In the genomic region with DNA sequence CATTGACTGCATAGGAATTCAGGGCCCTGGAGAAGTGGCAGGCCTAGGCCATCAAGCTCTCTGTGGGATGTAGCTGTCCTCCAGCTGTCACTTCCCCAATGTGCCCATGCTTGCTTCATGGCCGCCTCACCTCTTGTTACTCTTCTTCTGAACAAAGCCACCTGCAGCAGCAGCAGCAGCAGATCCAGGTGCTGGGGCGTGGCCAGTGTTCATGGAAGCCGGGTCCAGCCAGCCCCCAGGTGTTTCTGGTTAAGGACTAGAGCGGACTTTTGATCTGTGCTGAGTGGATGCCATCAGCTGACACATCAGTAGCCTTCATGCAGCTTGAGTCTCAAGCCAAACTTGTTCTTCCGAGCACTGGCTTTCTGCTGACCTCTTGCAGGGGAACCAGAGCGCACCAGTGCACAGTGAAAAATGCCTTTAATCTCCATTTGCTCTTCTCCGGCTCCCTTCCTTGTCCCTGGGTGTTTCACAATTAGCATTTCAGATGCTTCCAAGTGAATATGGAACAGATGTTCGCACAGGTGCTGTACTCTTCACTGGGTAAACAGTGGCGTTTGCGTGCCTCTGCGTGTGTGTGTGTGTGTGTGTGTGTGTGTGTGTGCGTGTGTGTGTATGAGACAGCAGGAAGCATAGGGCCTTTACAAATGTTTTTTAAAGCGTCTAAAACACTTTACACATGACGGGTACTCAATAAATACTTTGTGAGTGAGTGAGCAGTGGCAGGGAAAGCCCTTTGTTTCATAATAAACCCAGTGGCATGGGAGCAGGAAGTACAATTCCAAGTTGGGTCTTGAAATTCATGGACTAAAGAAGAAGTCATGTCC, we compare ENCODE assay signal across 8 cellular contexts. TPM values are rescaled to one million over a fixed set of nuclear protein-coding genes. Genes with fewer than 3 reads are reported as not detected.
A peak's percentile ranks its signal among the peaks of the same experiment; 100 is the strongest.
DNase-seq lines count a peak whose midpoint lies in the region; TF ChIP-seq lines count a peak whose summit lies in the region.

No MANE protein-coding gene starts in this region.

- no peak overlapping the region for H3K4me3 Mint-ChIP-seq in activated CD4-positive, alpha-beta memory T cell treated with anti-CD3 and anti-CD28 coated beads for 36 hours

- H3K27ac ChIP-seq in caudate nucleus (ENCODE audit: low read depth, low read length) (peak overlapping the region; percentile 72), muscle layer of duodenum (ENCODE audit: low read length) (peak overlapping the region; percentile 62), testis (peak overlapping the region in 1 of 2 donors; percentile 2)

- intact Hi-C loops in activated CD4-positive, alpha-beta memory T cell treated with anti-CD3 and anti-CD28 coated beads for 36 hours (cut with micrococcal nuclease): no loop called here
- intact Hi-C loops in testis (cut with DNase I; ENCODE audit: low total_unique reads): no loop called here

- POLR2A ChIA-PET in activated CD4-positive, alpha-beta memory T cell treated with anti-CD3 and anti-CD28 coated beads for 36 hours (lab: Charles Lee): no interaction called here

- H3K36me3 ChIP-seq in muscle layer of duodenum (ENCODE audit: control insufficient read depth in 1 of 2, insufficient read depth in 2 of 2, low read length in 2 of 2) (peaks cover 5 to 7% of the 10 kb centered on the region in 2 donors), H7 (replicated peaks; ENCODE audit: control insufficient read depth, insufficient read depth, low read length) (peaks cover 4% of the 10 kb centered on the region), testis (ENCODE audit: low read depth, missing control alignments) (no peaks in the 10 kb centered on the region)

- TF ChIP-seq CTCF in testis (IDR thresholded peaks at IDR 0.05): no peak

- no peaks in the 10 kb centered on the region for H3K9me3 Mint-ChIP-seq in activated CD4-positive, alpha-beta memory T cell treated with anti-CD3 and anti-CD28 coated beads for 36 hours

- no peaks in the 10 kb centered on the region for H3K27me3 Mint-ChIP-seq in activated CD4-positive, alpha-beta memory T cell treated with anti-CD3 and anti-CD28 coated beads for 36 hours

- WGBS in testis, 2 donors: 64 to 70% methylated on average over 11 to 14 of the region's 14 CpGs

- no peak for TF ChIP-seq POLR2A in testis (IDR thresholded peaks at IDR 0.05)

- H3K4me1 ChIP-seq in muscle layer of duodenum (ENCODE audit: control insufficient read depth in 1 of 2, insufficient read depth in 2 of 2, low read length in 2 of 2) (peaks cover 53 to 61% of the 10 kb centered on the region in 2 donors), testis (peaks cover 43% of the 10 kb centered on the region)

- H3K36me3 Mint-ChIP-seq in activated CD4-positive, alpha-beta memory T cell treated with anti-CD3 and anti-CD28 coated beads for 36 hours: peaks cover 18% of the 10 kb centered on the region

- CTCF ChIA-PET in activated CD4-positive, alpha-beta memory T cell treated with anti-CD3 and anti-CD28 coated beads for 36 hours (lab: Charles Lee): no interaction called here

- H3K4me3 ChIP-seq in muscle layer of duodenum (ENCODE audit: low read depth in 1 of 2, low read length in 2 of 2) (no peak overlapping the region), H7 (ENCODE audit: insufficient read depth, low read depth, low read length) (no peak overlapping the region), testis (no peak overlapping the region)

- DNase-seq in DMS 273 treated with DMSO at 0.1 percent for 48 hours (lab: John Stamatoyannopoulos, UW) (peak; percentile 76), NCI-H2171 (lab: John Stamatoyannopoulos, UW) (peak; percentile 94), caudate nucleus (lab: John Stamatoyannopoulos, UW) (peak in 1 of 61 donors; percentile 31), H7 (no peak), testis (no peak)
- no peak for DNase-seq in stimulated activated CD4-positive, alpha-beta T cell treated with anti-CD3 and anti-CD28 coated beads, Interleukin-15, amount 100 ng/mL, for 24 hours
- DNase-seq in activated CD4-positive, alpha-beta memory T cell treated with anti-CD3 and anti-CD28 coated beads for 36 hours: no peak

- H3K4me1 Mint-ChIP-seq in activated CD4-positive, alpha-beta memory T cell treated with anti-CD3 and anti-CD28 coated beads for 36 hours (ENCODE audit: low read depth): peaks cover 12% of the 10 kb centered on the region

- H3K9me3 ChIP-seq in muscle layer of duodenum (ENCODE audit: control insufficient read depth in 1 of 2, low read length in 2 of 2) (no peaks in the 10 kb centered on the region), testis (no peaks in the 10 kb centered on the region)

- no peaks in the 10 kb centered on the region for H3K27me3 ChIP-seq in muscle layer of duodenum (ENCODE audit: low read depth, low read length)
- no peaks in the 10 kb centered on the region for H3K27me3 ChIP-seq in H7 (ENCODE audit: control insufficient read depth, insufficient read depth, low read length)
- H3K27me3 ChIP-seq in testis: no peaks in the 10 kb centered on the region

- H3K27ac Mint-ChIP-seq in activated CD4-positive, alpha-beta memory T cell treated with anti-CD3 and anti-CD28 coated beads for 36 hours: no peak overlapping the region

RNA-seq across cellular contexts. Expression of a gene that starts 20.1 kb away (rescaled TPM):
- 10 to 100 TPM; 44.0 to 51.6 TPM for total RNA-seq in activated CD4-positive, alpha-beta memory T cell treated with anti-CD3 and anti-CD28 coated beads for 36 hours
- total RNA-seq in H7 (2014; rRNA removed; shearing (Covaris generic)): 19.2 and 20.7 TPM in 2 replicates
- 10 to 100 TPM; 48.7 to 73.0 TPM for total RNA-seq in testis
- 33.4 TPM for polyA plus RNA-seq in testis (ENCODE audit: insufficient read depth, low read depth, low replicate concordance)

RNA-seq across cellular contexts. Expression of a gene that starts 55.9 kb away (rescaled TPM):
- 10 to 100 TPM; 18.7 to 22.0 TPM for total RNA-seq in activated CD4-positive, alpha-beta memory T cell treated with anti-CD3 and anti-CD28 coated beads for 36 hours
- 42.3 and 45.9 TPM in 2 replicates for total RNA-seq in H7 (2014; rRNA removed; shearing (Covaris generic))
- total RNA-seq in testis: 10 to 100 TPM; 20.9 to 22.1 TPM
- polyA plus RNA-seq in testis (ENCODE audit: insufficient read depth, low read depth, low replicate concordance): 14.3 TPM

RNA-seq across cellular contexts. Expression of a gene that starts 56.1 kb away (rescaled TPM):
- 100 to 1,000 TPM; 107 to 109 TPM for total RNA-seq in activated CD4-positive, alpha-beta memory T cell treated with anti-CD3 and anti-CD28 coated beads for 36 hours
- 93.9 and 101 TPM in 2 replicates for total RNA-seq in H7 (2014; rRNA removed; shearing (Covaris generic))
- total RNA-seq in testis: 10 to 100 TPM; 62.4 to 63.6 TPM
- polyA plus RNA-seq in testis (ENCODE audit: insufficient read depth, low read depth, low replicate concordance): 40.3 TPM

Comparison
In these comparisons a context has a peak if more than half of its experiments do, and no peak if none do; other contexts are left out.
1. DNase-seq: peak in DMS 273 treated with DMSO at 0.1 percent for 48 hours (single experiment) and NCI-H2171 (single experiment); none in stimulated activated CD4-positive, alpha-beta T cell treated with anti-CD3 and anti-CD28 coated beads, Interleukin-15, amount 100 ng/mL, for 24 hours (single experiment), activated CD4-positive, alpha-beta memory T cell treated with anti-CD3 and anti-CD28 coated beads for 36 hours (single experiment), H7 (single experiment) and testis (single experiment).